ENCODE assay signal across 8 cellular contexts in the genomic region with DNA sequence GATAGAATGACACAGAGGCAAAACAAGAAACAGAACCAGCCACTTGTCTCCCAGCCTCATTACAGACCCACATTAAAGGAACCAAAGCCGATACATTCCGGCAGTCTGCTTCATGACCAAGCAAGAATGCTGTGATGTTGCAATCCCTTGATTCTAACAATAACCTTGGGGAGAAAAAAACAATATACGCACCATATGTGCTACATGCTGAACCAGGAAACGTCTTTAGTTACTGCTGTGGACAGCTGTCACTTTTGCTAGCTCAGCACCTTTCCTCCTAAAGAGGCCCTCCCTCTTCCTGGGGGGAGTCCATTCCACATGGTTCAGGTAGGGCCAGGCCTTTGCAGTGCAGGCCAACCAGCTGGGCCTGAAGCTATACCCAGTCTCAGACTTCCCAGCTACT.
DNase-seq lines count a peak whose midpoint lies in the region; ATAC-seq lines count a peak whose summit lies in the region.

No MANE protein-coding gene starts in this region.

- no peaks in the 10 kb centered on the region for H3K9me3 ChIP-seq in right cardiac atrium (ENCODE audit: control insufficient read depth, low read length)

- no peaks in the 10 kb centered on the region for H3K27me3 ChIP-seq in right cardiac atrium (ENCODE audit: control insufficient read depth, insufficient read depth)

- DNase-seq in HT-29 (ENCODE audit: low spot score) (peak; percentile 71), right cardiac atrium (no peak), cortex of kidney (lab: John Stamatoyannopoulos, UW) (no peak), DMS79 treated with DMSO at 0.1 percent for 48 hours (lab: John Stamatoyannopoulos, UW) (no peak)

- intact Hi-C loops in right cardiac atrium (cut with DNase I), result no loop called here

- ATAC-seq in right cardiac atrium (peak; percentile 66 to 71), HG02938 (IDR thresholded peaks at IDR 0.05; ENCODE audit: unreplicated experiment) (no peak), GM18502 (IDR thresholded peaks at IDR 0.05; ENCODE audit: poor library complexity, unreplicated experiment) (no peak)

- 58% methylated on average over 4 of the region's 4 CpGs for WGBS in right cardiac atrium

- no peak overlapping the region for H3K4me3 ChIP-seq in right cardiac atrium (ENCODE audit: low read length)
- H3K4me3 ChIP-seq in skin epidermis, result no peak overlapping the region

- H3K4me1 ChIP-seq in right cardiac atrium (ENCODE audit: control insufficient read depth, insufficient read depth, low read length), result no peaks in the 10 kb centered on the region

- H3K27ac ChIP-seq in angular gyrus (ENCODE audit: low read depth, low read length) (peak overlapping the region; percentile 84), right cardiac atrium (ENCODE audit: low read length) (no peak overlapping the region), skin epidermis (peak overlapping the region in 18 of 21 experiments; percentile 20 to 74 (median 50))

Comparison
In these comparisons a context has a peak if more than half of its experiments do, and no peak if none do; other contexts are left out.
1. ATAC-seq: peak in right cardiac atrium (2 of 2); none in HG02938 (single experiment) and GM18502 (single experiment).